In genomic region chr22:45503816-45504702, GRCh38 we compare ENCODE assay signal across 1 cellular context.
A peak's percentile ranks its signal among the peaks of the same experiment; 100 is the strongest.
TF ChIP-seq lines count a peak whose summit lies in the region.

No MANE protein-coding gene starts in this region.

TF ChIP-seq in HepG2, 621 proteins besides CTCF, POLR2A, EP300 and RAD21 (continued from another document and continues in another):
- TF ChIP-seq, protein P1, sequence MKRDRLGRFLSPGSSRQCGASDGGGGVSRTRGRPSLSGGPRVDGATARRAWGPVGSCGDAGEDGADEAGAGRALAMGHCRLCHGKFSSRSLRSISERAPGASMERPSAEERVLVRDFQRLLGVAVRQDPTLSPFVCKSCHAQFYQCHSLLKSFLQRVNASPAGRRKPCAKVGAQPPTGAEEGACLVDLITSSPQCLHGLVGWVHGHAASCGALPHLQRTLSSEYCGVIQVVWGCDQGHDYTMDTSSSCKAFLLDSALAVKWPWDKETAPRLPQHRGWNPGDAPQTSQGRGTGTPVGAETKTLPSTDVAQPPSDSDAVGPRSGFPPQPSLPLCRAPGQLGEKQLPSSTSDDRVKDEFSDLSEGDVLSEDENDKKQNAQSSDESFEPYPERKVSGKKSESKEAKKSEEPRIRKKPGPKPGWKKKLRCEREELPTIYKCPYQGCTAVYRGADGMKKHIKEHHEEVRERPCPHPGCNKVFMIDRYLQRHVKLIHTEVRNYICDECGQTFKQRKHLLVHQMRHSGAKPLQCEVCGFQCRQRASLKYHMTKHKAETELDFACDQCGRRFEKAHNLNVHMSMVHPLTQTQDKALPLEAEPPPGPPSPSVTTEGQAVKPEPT (CRISPR knock-in tag; IDR thresholded peaks at IDR 0.05; ENCODE audit: low read depth), result no peak
- TF ChIP-seq, protein P2, sequence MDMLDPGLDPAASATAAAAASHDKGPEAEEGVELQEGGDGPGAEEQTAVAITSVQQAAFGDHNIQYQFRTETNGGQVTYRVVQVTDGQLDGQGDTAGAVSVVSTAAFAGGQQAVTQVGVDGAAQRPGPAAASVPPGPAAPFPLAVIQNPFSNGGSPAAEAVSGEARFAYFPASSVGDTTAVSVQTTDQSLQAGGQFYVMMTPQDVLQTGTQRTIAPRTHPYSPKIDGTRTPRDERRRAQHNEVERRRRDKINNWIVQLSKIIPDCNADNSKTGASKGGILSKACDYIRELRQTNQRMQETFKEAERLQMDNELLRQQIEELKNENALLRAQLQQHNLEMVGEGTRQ (IDR thresholded peaks at IDR 0.05; ENCODE audit: low read depth, low read length), result no peak
- TF ChIP-seq, protein P2 (CRISPR knock-in tag; IDR thresholded peaks at IDR 0.05; ENCODE audit: borderline replicate concordance), result no peak
- TF ChIP-seq PCBP1 (IDR thresholded peaks at IDR 0.05; ENCODE audit: borderline replicate concordance, low read depth, low read length) (0 out of 2 replicates have a peak, but pooled peaks have one; percentile 10), ZMAT3 (CRISPR knock-in tag; conservative IDR thresholded peaks at IDR 0.05) (no peak), PRDM15 (CRISPR knock-in tag; IDR thresholded peaks at IDR 0.05) (0 out of 2 replicates have a peak, but pooled peaks have one; percentile 23), ZNF20 (CRISPR knock-in tag; IDR thresholded peaks at IDR 0.05) (no peak), NR2F6 (IDR thresholded peaks at IDR 0.05) (peak; percentile 89), NR2F6 (CRISPR knock-in tag; IDR thresholded peaks at IDR 0.05) (peak; percentile 67), ZNF713 (CRISPR knock-in tag; IDR thresholded peaks at IDR 0.05) (no peak), SNAPC5 (CRISPR knock-in tag; IDR thresholded peaks at IDR 0.05; ENCODE audit: borderline replicate concordance) (0 out of 2 replicates have a peak, but pooled peaks have one; percentile 47), ZFX (CRISPR knock-in tag; IDR thresholded peaks at IDR 0.05; ENCODE audit: low read depth) (peak; percentile 76), ZKSCAN1 (IDR thresholded peaks at IDR 0.05; ENCODE audit: low read length) (no peak), BCL3 (CRISPR knock-in tag; IDR thresholded peaks at IDR 0.05) (no peak), ZFY (CRISPR knock-in tag; IDR thresholded peaks at IDR 0.05) (peak; percentile 37; the same call in 1 of the 2 replicates), TFDP1 (CRISPR knock-in tag; IDR thresholded peaks at IDR 0.05; ENCODE audit: borderline replicate concordance) (0 out of 2 replicates have a peak, but pooled peaks have one; percentile 3), SNAPC2 (CRISPR knock-in tag; IDR thresholded peaks at IDR 0.05) (0 out of 2 replicates have a peak, but pooled peaks have one; percentile 51), ZNF280B (CRISPR knock-in tag; IDR thresholded peaks at IDR 0.05; ENCODE audit: borderline replicate concordance) (0 out of 2 replicates have a peak, but pooled peaks have one; percentile 5), PHF21A (CRISPR knock-in tag; IDR thresholded peaks at IDR 0.05) (peak; percentile 33; the same call in 1 of the 2 replicates), TAF1 (CRISPR knock-in tag; IDR thresholded peaks at IDR 0.05) (peak; percentile 42; the same call in 1 of the 2 replicates), YEATS4 (CRISPR knock-in tag; IDR thresholded peaks at IDR 0.05; ENCODE audit: borderline replicate concordance) (no peak), ZNF704 (CRISPR knock-in tag; IDR thresholded peaks at IDR 0.05; ENCODE audit: borderline replicate concordance) (no peak), MIER3 (CRISPR knock-in tag; IDR thresholded peaks at IDR 0.05; ENCODE audit: borderline replicate concordance) (no peak), SP1 (IDR thresholded peaks at IDR 0.05) (no peak), SP1 (CRISPR knock-in tag; IDR thresholded peaks at IDR 0.05) (no peak), MYC (CRISPR knock-in tag; IDR thresholded peaks at IDR 0.05; ENCODE audit: borderline replicate concordance) (peak; percentile 52; the same call in 1 of the 2 replicates), ZNF720 (CRISPR knock-in tag; IDR thresholded peaks at IDR 0.05) (no peak), ESRRA (CRISPR knock-in tag; IDR thresholded peaks at IDR 0.05; ENCODE audit: low read depth) (no peak), CENPT (CRISPR knock-in tag; IDR thresholded peaks at IDR 0.05; ENCODE audit: low read depth) (no peak)
- TF ChIP-seq, protein P3, sequence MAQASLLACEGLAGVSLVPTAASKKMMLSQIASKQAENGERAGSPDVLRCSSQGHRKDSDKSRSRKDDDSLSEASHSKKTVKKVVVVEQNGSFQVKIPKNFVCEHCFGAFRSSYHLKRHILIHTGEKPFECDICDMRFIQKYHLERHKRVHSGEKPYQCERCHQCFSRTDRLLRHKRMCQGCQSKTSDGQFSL (CRISPR knock-in tag; IDR thresholded peaks at IDR 0.05), result no peak
- TF ChIP-seq, protein P4, sequence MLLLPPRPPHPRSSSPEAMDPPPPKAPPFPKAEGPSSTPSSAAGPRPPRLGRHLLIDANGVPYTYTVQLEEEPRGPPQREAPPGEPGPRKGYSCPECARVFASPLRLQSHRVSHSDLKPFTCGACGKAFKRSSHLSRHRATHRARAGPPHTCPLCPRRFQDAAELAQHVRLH (CRISPR knock-in tag; IDR thresholded peaks at IDR 0.05; ENCODE audit: borderline replicate concordance, low read depth), result peak; percentile 4; the same call in 1 of the 2 replicates
- TF ChIP-seq, protein P5, sequence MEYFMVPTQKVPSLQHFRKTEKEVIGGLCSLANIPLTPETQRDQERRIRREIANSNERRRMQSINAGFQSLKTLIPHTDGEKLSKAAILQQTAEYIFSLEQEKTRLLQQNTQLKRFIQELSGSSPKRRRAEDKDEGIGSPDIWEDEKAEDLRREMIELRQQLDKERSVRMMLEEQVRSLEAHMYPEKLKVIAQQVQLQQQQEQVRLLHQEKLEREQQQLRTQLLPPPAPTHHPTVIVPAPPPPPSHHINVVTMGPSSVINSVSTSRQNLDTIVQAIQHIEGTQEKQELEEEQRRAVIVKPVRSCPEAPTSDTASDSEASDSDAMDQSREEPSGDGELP (IDR thresholded peaks at IDR 0.05; ENCODE audit: borderline replicate concordance, low read depth), result peak; percentile 20; the same call in 1 of the 2 replicates
- TF ChIP-seq, protein P6, sequence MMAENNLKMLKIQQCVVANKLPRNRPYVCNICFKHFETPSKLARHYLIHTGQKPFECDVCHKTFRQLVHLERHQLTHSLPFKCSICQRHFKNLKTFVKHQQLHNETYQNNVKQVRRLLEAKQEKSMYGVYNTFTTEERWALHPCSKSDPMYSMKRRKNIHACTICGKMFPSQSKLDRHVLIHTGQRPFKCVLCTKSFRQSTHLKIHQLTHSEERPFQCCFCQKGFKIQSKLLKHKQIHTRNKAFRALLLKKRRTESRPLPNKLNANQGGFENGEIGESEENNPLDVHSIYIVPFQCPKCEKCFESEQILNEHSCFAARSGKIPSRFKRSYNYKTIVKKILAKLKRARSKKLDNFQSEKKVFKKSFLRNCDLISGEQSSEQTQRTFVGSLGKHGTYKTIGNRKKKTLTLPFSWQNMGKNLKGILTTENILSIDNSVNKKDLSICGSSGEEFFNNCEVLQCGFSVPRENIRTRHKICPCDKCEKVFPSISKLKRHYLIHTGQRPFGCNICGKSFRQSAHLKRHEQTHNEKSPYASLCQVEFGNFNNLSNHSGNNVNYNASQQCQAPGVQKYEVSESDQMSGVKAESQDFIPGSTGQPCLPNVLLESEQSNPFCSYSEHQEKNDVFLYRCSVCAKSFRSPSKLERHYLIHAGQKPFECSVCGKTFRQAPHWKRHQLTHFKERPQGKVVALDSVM (CRISPR knock-in tag; IDR thresholded peaks at IDR 0.05), result no peak
- TF ChIP-seq, protein P7, sequence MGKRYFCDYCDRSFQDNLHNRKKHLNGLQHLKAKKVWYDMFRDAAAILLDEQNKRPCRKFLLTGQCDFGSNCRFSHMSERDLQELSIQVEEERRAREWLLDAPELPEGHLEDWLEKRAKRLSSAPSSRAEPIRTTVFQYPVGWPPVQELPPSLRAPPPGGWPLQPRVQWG (CRISPR knock-in tag; IDR thresholded peaks at IDR 0.05; ENCODE audit: borderline replicate concordance, low read depth), result no peak
- TF ChIP-seq, protein P8, sequence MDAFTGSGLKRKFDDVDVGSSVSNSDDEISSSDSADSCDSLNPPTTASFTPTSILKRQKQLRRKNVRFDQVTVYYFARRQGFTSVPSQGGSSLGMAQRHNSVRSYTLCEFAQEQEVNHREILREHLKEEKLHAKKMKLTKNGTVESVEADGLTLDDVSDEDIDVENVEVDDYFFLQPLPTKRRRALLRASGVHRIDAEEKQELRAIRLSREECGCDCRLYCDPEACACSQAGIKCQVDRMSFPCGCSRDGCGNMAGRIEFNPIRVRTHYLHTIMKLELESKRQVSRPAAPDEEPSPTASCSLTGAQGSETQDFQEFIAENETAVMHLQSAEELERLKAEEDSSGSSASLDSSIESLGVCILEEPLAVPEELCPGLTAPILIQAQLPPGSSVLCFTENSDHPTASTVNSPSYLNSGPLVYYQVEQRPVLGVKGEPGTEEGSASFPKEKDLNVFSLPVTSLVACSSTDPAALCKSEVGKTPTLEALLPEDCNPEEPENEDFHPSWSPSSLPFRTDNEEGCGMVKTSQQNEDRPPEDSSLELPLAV (CRISPR knock-in tag; conservative IDR thresholded peaks at IDR 0.05; ENCODE audit: low read depth), result no peak
- TF ChIP-seq, protein P9, sequence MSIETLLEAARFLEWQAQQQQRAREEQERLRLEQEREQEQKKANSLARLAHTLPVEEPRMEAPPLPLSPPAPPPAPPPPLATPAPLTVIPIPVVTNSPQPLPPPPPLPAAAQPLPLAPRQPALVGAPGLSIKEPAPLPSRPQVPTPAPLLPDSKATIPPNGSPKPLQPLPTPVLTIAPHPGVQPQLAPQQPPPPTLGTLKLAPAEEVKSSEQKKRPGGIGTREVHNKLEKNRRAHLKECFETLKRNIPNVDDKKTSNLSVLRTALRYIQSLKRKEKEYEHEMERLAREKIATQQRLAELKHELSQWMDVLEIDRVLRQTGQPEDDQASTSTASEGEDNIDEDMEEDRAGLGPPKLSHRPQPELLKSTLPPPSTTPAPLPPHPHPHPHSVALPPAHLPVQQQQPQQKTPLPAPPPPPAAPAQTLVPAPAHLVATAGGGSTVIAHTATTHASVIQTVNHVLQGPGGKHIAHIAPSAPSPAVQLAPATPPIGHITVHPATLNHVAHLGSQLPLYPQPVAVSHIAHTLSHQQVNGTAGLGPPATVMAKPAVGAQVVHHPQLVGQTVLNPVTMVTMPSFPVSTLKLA (IDR thresholded peaks at IDR 0.05), result no peak
